19 cellular contexts compared by ENCODE assay signal in genomic region chr10:18860591-18861205, GRCh38.
DNase-seq lines count a peak whose midpoint lies in the region; ATAC-seq, FAIRE-seq and TF ChIP-seq lines count a peak whose summit lies in the region.
"Had no signal": no experiment of that assay in that cellular context is flagged by ENCODE, and none has a peak within 500 bp of the region (broad histone marks: within the 10 kb centered on the region; RNA-seq: fewer than 3 reads in every experiment).

No MANE protein-coding gene starts in this region.

- BruUV-seq in OCI-LY7 (replicated peaks; lab: Mats Ljungman, UMichigan) = no TSS peak

- H3K9me3 Mint-ChIP-seq in GM23338 (no peaks in the 10 kb centered on the region; the same call in 2 of the 3 replicates), astrocyte (ENCODE audit: unreplicated experiment) (no peaks in the 10 kb centered on the region)

- H3K79me2 ChIP-seq in GM23338 (replicated peaks; ENCODE audit: insufficient read depth) (no peaks in the 10 kb centered on the region), astrocyte (ENCODE audit: insufficient read depth, low read length) (no peaks in the 10 kb centered on the region), OCI-LY7 (ENCODE audit: insufficient read depth, low read depth, low read length) (no peaks in the 10 kb centered on the region)

- DNase-seq in GM23338 (ENCODE audit: low spot score) (no peak), astrocyte (ENCODE audit: low read depth) (peak; percentile 81), fibroblast of pulmonary artery (ENCODE audit: low read depth) (peak; percentile 26), non-pigmented ciliary epithelial cell (ENCODE audit: low read depth) (peak; percentile 3), KBM-7 (no peak), NCI-H187 (lab: John Stamatoyannopoulos, UW) (no peak), OCI-LY7 (ENCODE audit: low spot score) (no peak), GM10266 (ENCODE audit: extremely low spot score) (no peak)
- DNase-seq: DMS 273 treated with DMSO at 0.1 percent for 48 hours, GF-D8, MV-4-11, NCI-H1417, NCI-H1930, NCI-H446 treated with DMSO at 0.1 percent for 48 hours, NCI-H748 treated with DMSO at 0.1 percent for 48 hours, PC-9 had no signal

- no peak overlapping the region for H3K4me3 ChIP-seq in GM23338
- H3K4me3 ChIP-seq in astrocyte (ENCODE audit: insufficient read depth, low read depth, low read length) = no peak overlapping the region
- H3K4me3 ChIP-seq in fibroblast of pulmonary artery (replicated peaks; ENCODE audit: low read depth, low read length) = no peak overlapping the region
- H3K4me3 ChIP-seq in OCI-LY7 (ENCODE audit: low read depth, low read length, poor library complexity, severe bottlenecking) = no peak overlapping the region
- H3K4me3 ChIP-seq: HAP-1, PC-9, SJSA1 had no signal

- H3K36me3 ChIP-seq in GM23338 (ENCODE audit: insufficient read depth) (no peaks in the 10 kb centered on the region), astrocyte (ENCODE audit: insufficient read depth, low read length) (no peaks in the 10 kb centered on the region), OCI-LY7 (ENCODE audit: insufficient read depth, low read length) (no peaks in the 10 kb centered on the region)
- H3K36me3 ChIP-seq: HAP-1, SJSA1 had no signal

- H3K27ac ChIP-seq in GM23338 (ENCODE audit: low read depth) (no peak overlapping the region), astrocyte (ENCODE audit: low read depth, low read length) (no peak overlapping the region), OCI-LY7 (ENCODE audit: low read depth, low read length, poor library complexity, severe bottlenecking) (no peak overlapping the region)
- H3K27ac ChIP-seq: C4-2B, PC-9, SJSA1 had no signal

- H2AFZ ChIP-seq in GM23338 (peak overlapping the region; percentile 4), astrocyte (ENCODE audit: low read depth, low read length) (peak overlapping the region; percentile 61), OCI-LY7 (ENCODE audit: low read length) (no peak overlapping the region)
- H2AFZ ChIP-seq: PC-9 had no signal

- H3F3A ChIP-seq in GM23338 (replicated peaks; ENCODE audit: low read depth) = no peaks in the 10 kb centered on the region

- H3K4me1 ChIP-seq in GM23338 (ENCODE audit: insufficient read depth) (no peaks in the 10 kb centered on the region; the same call in 1 of the 2 replicates), astrocyte (ENCODE audit: insufficient read depth, low read length) (peaks cover 4% of the 10 kb centered on the region), OCI-LY7 (ENCODE audit: insufficient read depth, low read length, poor library complexity, severe bottlenecking) (no peaks in the 10 kb centered on the region)
- H3K4me1 ChIP-seq: HAP-1, SJSA1 had no signal

- H3K27me3 ChIP-seq in GM23338 (ENCODE audit: insufficient read depth) (no peaks in the 10 kb centered on the region), astrocyte (ENCODE audit: insufficient read depth, low read length) (no peaks in the 10 kb centered on the region)
- H3K27me3 ChIP-seq: SJSA1 had no signal

- H4K20me1 ChIP-seq in GM23338 (replicated peaks; ENCODE audit: insufficient read depth) (no peaks in the 10 kb centered on the region), astrocyte (ENCODE audit: insufficient read depth, low read length) (no peaks in the 10 kb centered on the region), OCI-LY7 (ENCODE audit: insufficient read depth, low read length) (no peaks in the 10 kb centered on the region)

- H3K9me2 ChIP-seq in GM23338 (ENCODE audit: insufficient read depth) (peaks cover 4% of the 10 kb centered on the region; the same call in 1 of the 2 replicates), OCI-LY7 (ENCODE audit: insufficient read depth, low read length) (no peaks in the 10 kb centered on the region)

- no peak overlapping the region for H3K27ac Mint-ChIP-seq in GM23338
- H3K27ac Mint-ChIP-seq in astrocyte (ENCODE audit: unreplicated experiment) = no peak overlapping the region

- in situ Hi-C loops in KBM-7 (cut with MboI; ENCODE audit: low pct_unique_long_range_greater_than_20kb, low sequenced_read_pairs) = no loop called here

- intact Hi-C loops in OCI-LY7 (cut with micrococcal nuclease; ENCODE audit: unreplicated experiment) = no loop called here

- POLR2A ChIA-PET in OCI-LY7 (lab: Charles Lee) = interaction anchor here (1.1 kb wide), 1 partner anchor 9 kb away, joined by 3 read pairs; no protein-coding TSS in a partner anchor

- no peak overlapping the region for H3K9ac ChIP-seq in astrocyte (ENCODE audit: low read length)

- H3K27me3 Mint-ChIP-seq in GM23338 (ENCODE audit: insufficient read depth, low read depth, poor library complexity) (peaks cover 4% of the 10 kb centered on the region), astrocyte (ENCODE audit: low read depth, unreplicated experiment) (no peaks in the 10 kb centered on the region)

- no peak for FAIRE-seq in astrocyte (lab: Jason Lieb, UNC)

- H3K9me3 ChIP-seq in astrocyte (ENCODE audit: insufficient read depth, low read depth, low read length) (no peaks in the 10 kb centered on the region), OCI-LY7 (ENCODE audit: low read length) (no peaks in the 10 kb centered on the region)
- H3K9me3 ChIP-seq: HAP-1, SJSA1 had no signal

- CTCF ChIA-PET in OCI-LY7 (lab: Charles Lee; ENCODE audit: unreplicated experiment) = no interaction called here

- TF ChIP-seq CTCF in GM23338 (conservative IDR thresholded peaks at IDR 0.05; ENCODE audit: low read depth in 2 of 2) (no peak), astrocyte (IDR thresholded peaks at IDR 0.05; ENCODE audit: insufficient read depth, low read depth, low read length) (no peak), fibroblast of pulmonary artery (IDR thresholded peaks at IDR 0.05; ENCODE audit: low read length, missing control alignments) (no peak), OCI-LY7 (conservative IDR thresholded peaks at IDR 0.05; ENCODE audit: low read length) (no peak), GM10266 (IDR thresholded peaks at IDR 0.05; ENCODE audit: control insufficient read depth, insufficient read depth, low read depth, missing control alignments) (no peak)

- no peaks in the 10 kb centered on the region for H3K36me3 Mint-ChIP-seq in GM23338 (ENCODE audit: low read depth)
- H3K36me3 Mint-ChIP-seq in astrocyte (ENCODE audit: low read depth, unreplicated experiment) = no peaks in the 10 kb centered on the region

- H3K4me2 ChIP-seq in GM23338 (no peak overlapping the region), astrocyte (ENCODE audit: low read length) (peak overlapping the region; percentile 54), OCI-LY7 (ENCODE audit: low read length) (no peak overlapping the region)
- H3K4me2 ChIP-seq: PC-9 had no signal

- H3K4me3 Mint-ChIP-seq in GM23338 (no peak overlapping the region), astrocyte (ENCODE audit: unreplicated experiment) (no peak overlapping the region)

- ATAC-seq in GM23338 = no peak

- H3K4me1 Mint-ChIP-seq in GM23338 (peaks cover 2% of the 10 kb centered on the region), astrocyte (ENCODE audit: low read depth, unreplicated experiment) (no peaks in the 10 kb centered on the region)

TF ChIP-seq in GM23338, 12 proteins besides CTCF, POLR2A, EP300 and RAD21:
- no peak for TF ChIP-seq REST (IDR thresholded peaks at IDR 0.05; ENCODE audit: unreplicated experiment)
- TF ChIP-seq EZH2 (IDR thresholded peaks at IDR 0.05; ENCODE audit: low read depth, unreplicated experiment) = no peak
- TF ChIP-seq POLR2AphosphoS5 (IDR thresholded peaks at IDR 0.05; ENCODE audit: low read depth) = no peak
- no peak for TF ChIP-seq STAT1 (IDR thresholded peaks at IDR 0.05; ENCODE audit: unreplicated experiment)
- TF ChIP-seq NANOG (IDR thresholded peaks at IDR 0.05; ENCODE audit: borderline replicate concordance) = no peak
- TF ChIP-seq ZNF114 (CRISPR knock-in tag; IDR thresholded peaks at IDR 0.05) = no peak
- no peak for TF ChIP-seq ZNF331 (CRISPR knock-in tag; IDR thresholded peaks at IDR 0.05; ENCODE audit: low read depth)

Comparison
In these comparisons a context has a peak if more than half of its experiments do, and no peak if none do; other contexts are left out.
1. DNase-seq: peak in astrocyte (single experiment), fibroblast of pulmonary artery (single experiment) and non-pigmented ciliary epithelial cell (single experiment); none in GM23338 (single experiment), KBM-7 (single experiment), NCI-H187 (0 of 2), OCI-LY7 (single experiment) and GM10266 (single experiment).